ENCODE assay signal across 17 cellular contexts in the genomic region with DNA sequence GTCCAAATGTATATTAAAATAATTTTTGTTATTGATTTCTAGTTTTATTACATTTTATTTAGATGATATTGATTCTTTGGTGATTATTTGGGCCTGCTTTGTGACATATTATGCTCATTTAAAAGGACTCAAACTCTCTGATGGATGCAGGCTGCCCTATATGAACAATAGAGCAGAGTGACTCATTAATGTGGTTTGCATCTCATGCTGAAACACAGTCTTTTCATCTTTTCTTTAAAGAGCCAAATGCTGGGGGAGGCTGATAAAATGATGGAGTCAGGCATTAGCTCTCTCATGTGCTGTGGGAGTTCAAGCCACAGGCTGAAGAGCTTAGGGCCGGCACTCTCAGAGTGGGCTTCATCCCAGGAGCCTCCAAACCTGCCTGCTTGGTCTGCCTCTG. TPM values are rescaled to one million over a fixed set of nuclear protein-coding genes. Genes with fewer than 3 reads are reported as not detected.
DNase-seq lines count a peak whose midpoint lies in the region; ATAC-seq and TF ChIP-seq lines count a peak whose summit lies in the region.
"Had no signal": no experiment of that assay in that cellular context is flagged by ENCODE, and none has a peak within 500 bp of the region (broad histone marks: within the 10 kb centered on the region; RNA-seq: fewer than 3 reads in every experiment).

No MANE protein-coding gene starts in this region.

- H3K9me3 ChIP-seq in adipocyte (ENCODE audit: control insufficient read depth, low read length): no peaks in the 10 kb centered on the region
- H3K9me3 ChIP-seq: psoas muscle, thoracic aorta had no signal

- no peak for TF ChIP-seq CTCF in HFFc6 (IDR thresholded peaks at IDR 0.05)
- no peak for TF ChIP-seq CTCF in foreskin fibroblast (IDR thresholded peaks at IDR 0.05; ENCODE audit: low read depth, low read length)
- TF ChIP-seq CTCF in mesothelial cell of epicardium (IDR thresholded peaks at IDR 0.05; ENCODE audit: unreplicated experiment): no peak

- H3K36me3 Mint-ChIP-seq in HFFc6 (ENCODE audit: low read depth) (no peaks in the 10 kb centered on the region), mesothelial cell of epicardium (no peaks in the 10 kb centered on the region)
- H3K36me3 Mint-ChIP-seq: activated naive CD8-positive, alpha-beta T cell treated with anti-CD3 and anti-CD28 coated beads, Interleukin-2, amount 10 ng/mL, durations not matched to agents 7 days and 5 days; naive thymus-derived CD4-positive, alpha-beta T cell had no signal

- H3K9ac ChIP-seq in adipocyte (ENCODE audit: low read length): no peak overlapping the region

- H3K36me3 ChIP-seq in adipocyte (ENCODE audit: control insufficient read depth, insufficient read depth, low read length, severe bottlenecking): no peaks in the 10 kb centered on the region
- H3K36me3 ChIP-seq: thoracic aorta, WERI-Rb-1 had no signal

- no peak overlapping the region for H3K4me3 Mint-ChIP-seq in HFFc6
- H3K4me3 Mint-ChIP-seq in mesothelial cell of epicardium: no peak overlapping the region
- H3K4me3 Mint-ChIP-seq: activated naive CD8-positive, alpha-beta T cell treated with anti-CD3 and anti-CD28 coated beads, Interleukin-2, amount 10 ng/mL, durations not matched to agents 7 days and 5 days; naive thymus-derived CD4-positive, alpha-beta T cell had no signal

- no peak overlapping the region for H3K4me3 ChIP-seq in adipocyte (ENCODE audit: low read length)
- H3K4me3 ChIP-seq in foreskin fibroblast (ENCODE audit: low read depth in 1 of 2, low read length in 2 of 2): no peak overlapping the region
- H3K4me3 ChIP-seq: coronary artery, psoas muscle, thoracic aorta had no signal

- H3K4me1 Mint-ChIP-seq in HFFc6 (ENCODE audit: low read depth): no peaks in the 10 kb centered on the region; the same call in 1 of the 2 replicates
- peaks cover 18% of the 10 kb centered on the region for H3K4me1 Mint-ChIP-seq in mesothelial cell of epicardium

- H3K27me3 ChIP-seq in adipocyte (replicated peaks; ENCODE audit: control insufficient read depth, insufficient read depth, low read length): no peaks in the 10 kb centered on the region

- H3K27me3 Mint-ChIP-seq in HFFc6 (ENCODE audit: insufficient read depth): peaks cover 27% of the 10 kb centered on the region
- no peaks in the 10 kb centered on the region for H3K27me3 Mint-ChIP-seq in mesothelial cell of epicardium (ENCODE audit: low read depth)

- H3K27ac Mint-ChIP-seq in HFFc6 (no peak overlapping the region), mesothelial cell of epicardium (no peak overlapping the region)
- H3K27ac Mint-ChIP-seq: activated naive CD8-positive, alpha-beta T cell treated with anti-CD3 and anti-CD28 coated beads, Interleukin-2, amount 10 ng/mL, durations not matched to agents 7 days and 5 days; naive thymus-derived CD4-positive, alpha-beta T cell had no signal

- H3K4me1 ChIP-seq in adipocyte (ENCODE audit: control insufficient read depth, insufficient read depth, low read length): peaks cover 13% of the 10 kb centered on the region

- DNase-seq in COLO829 (ENCODE audit: low spot score) (peak; percentile 84), HFFc6 (peak; percentile 34), adipocyte (ENCODE audit: low read depth) (peak; percentile 22), foreskin fibroblast (peak; percentile 25 to 60), mesothelial cell of epicardium (ENCODE audit: low spot score in 2 of 2, unreplicated experiment in 2 of 2) (no peak), NCI-H2196 (lab: John Stamatoyannopoulos, UW; ENCODE audit: unreplicated experiment) (no peak), SK-N-DZ (ENCODE audit: low spot score) (no peak)
- DNase-seq: activated naive CD8-positive, alpha-beta T cell treated with anti-CD3 and anti-CD28 coated beads, Interleukin-2, amount 10 ng/mL, durations not matched to agents 7 days and 5 days; naive thymus-derived CD4-positive, alpha-beta T cell; NCI-H1092; psoas muscle; stimulated activated CD4-positive, alpha-beta T cell treated with anti-CD3 and anti-CD28 coated beads, Interleukin-15, amount 100 ng/mL, for 24 hours; WERI-Rb-1 had no signal

- no peak for ATAC-seq in HG03571 (IDR thresholded peaks at IDR 0.05; ENCODE audit: unreplicated experiment)
- ATAC-seq: naive thymus-derived CD4-positive, alpha-beta T cell; psoas muscle had no signal

- H3K9me3 Mint-ChIP-seq in HFFc6 (no peaks in the 10 kb centered on the region), mesothelial cell of epicardium (no peaks in the 10 kb centered on the region)
- H3K9me3 Mint-ChIP-seq: activated naive CD8-positive, alpha-beta T cell treated with anti-CD3 and anti-CD28 coated beads, Interleukin-2, amount 10 ng/mL, durations not matched to agents 7 days and 5 days; naive thymus-derived CD4-positive, alpha-beta T cell had no signal

RNA-seq across cellular contexts. Expression of a gene that starts 7.2 kb away (rescaled TPM):
- not detected for total RNA-seq in HFFc6 (2021; fragmentation: NEBNext Ultra II Directional; extraction: Animal tissue kit (Norgen Biotek cat#: 25700))
- total RNA-seq in mesothelial cell of epicardium: not detected in 3 replicates
- polyA plus RNA-seq in SK-N-DZ (2014; cell fraction: cytosol; rRNA removed): not detected in 2 replicates
- polyA plus RNA-seq in SK-N-DZ (2014; cell fraction: nucleus; rRNA removed): not detected in 2 replicates
- polyA plus RNA-seq: naive thymus-derived CD4-positive, alpha-beta T cell had no signal

RNA-seq across cellular contexts. Expression of a gene that starts 25.6 kb away (rescaled TPM):
- 1 to 10 TPM in 2 of 6 experiments, under 1 TPM in 4; 0.10 to 1.8 (median 0.19) TPM for total RNA-seq in HFFc6 (2021; fragmentation: NEBNext Ultra II Directional; extraction: Animal tissue kit (Norgen Biotek cat#: 25700))
- 1.9 to 2.3 TPM (median 2.2 TPM) in 3 replicates for total RNA-seq in mesothelial cell of epicardium
- polyA plus RNA-seq in SK-N-DZ (2014; cell fraction: cytosol; rRNA removed): not detected in 2 replicates
- polyA plus RNA-seq in SK-N-DZ (2014; cell fraction: nucleus; rRNA removed): 0.09 TPM in 1 of 2 replicates, not detected in the other

RNA-seq across cellular contexts. Expression of a gene that starts 45.5 kb away (rescaled TPM):
- total RNA-seq in HFFc6 (2021; fragmentation: NEBNext Ultra II Directional; extraction: Animal tissue kit (Norgen Biotek cat#: 25700)): not detected
- 0.18 to 0.38 TPM in 2 of 3 replicates, not detected in the other for total RNA-seq in mesothelial cell of epicardium
- polyA plus RNA-seq in SK-N-DZ (2014; cell fraction: cytosol; rRNA removed): not detected in 2 replicates
- polyA plus RNA-seq in SK-N-DZ (2014; cell fraction: nucleus; rRNA removed): 0.28 TPM in 1 of 2 replicates, not detected in the other
- total RNA-seq: SK-MEL-5 had no signal
- polyA plus RNA-seq: naive thymus-derived CD4-positive, alpha-beta T cell had no signal

RNA-seq across cellular contexts. Expression of a gene that starts 55.5 kb away (rescaled TPM):
- under 1 TPM in 4 of 6 experiments, not detected in 2; 0.14 to 0.98 (median 0.70) TPM for total RNA-seq in HFFc6 (2021; fragmentation: NEBNext Ultra II Directional; extraction: Animal tissue kit (Norgen Biotek cat#: 25700))
- 3.4 to 3.5 TPM (median 3.5 TPM) in 3 replicates for total RNA-seq in mesothelial cell of epicardium
- 0.17 and 1.8 TPM in 2 replicates for polyA plus RNA-seq in SK-N-DZ (2014; cell fraction: cytosol; rRNA removed)
- polyA plus RNA-seq in SK-N-DZ (2014; cell fraction: nucleus; rRNA removed): 0.50 and 1.8 TPM in 2 replicates

Comparison
In these comparisons a context has a peak if more than half of its experiments do, and no peak if none do; other contexts are left out.
1. DNase-seq: peak in COLO829 (single experiment), HFFc6 (single experiment), adipocyte (single experiment) and foreskin fibroblast (2 of 2); none in mesothelial cell of epicardium (0 of 2), NCI-H2196 (single experiment) and SK-N-DZ (single experiment).